Comparison of ENCODE assay signal across 1 cellular context in the genomic region with DNA sequence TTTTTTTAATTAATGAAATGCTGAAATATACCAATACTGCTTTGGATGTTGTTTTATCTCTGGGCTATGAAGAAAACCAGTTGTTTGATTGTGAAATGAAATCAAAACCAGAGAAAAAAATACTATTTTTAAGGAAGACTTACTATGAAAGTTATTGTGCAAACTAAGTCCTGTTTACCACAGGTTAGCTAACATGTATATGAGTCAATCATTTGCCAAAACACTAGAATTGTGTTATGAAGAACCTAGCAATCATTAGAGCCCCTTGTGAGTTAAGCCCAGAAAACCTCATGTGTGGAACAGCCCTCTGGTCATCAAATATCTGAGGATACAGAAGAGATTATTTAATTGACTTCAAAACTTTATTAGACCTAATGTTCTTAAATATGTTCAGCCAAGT.
TF ChIP-seq lines count a peak whose summit lies in the region.

No MANE protein-coding gene starts in this region.

TF ChIP-seq in WTC11, 78 proteins besides CTCF, POLR2A, EP300 and RAD21 (continued from another document):
- TF ChIP-seq, protein P1, sequence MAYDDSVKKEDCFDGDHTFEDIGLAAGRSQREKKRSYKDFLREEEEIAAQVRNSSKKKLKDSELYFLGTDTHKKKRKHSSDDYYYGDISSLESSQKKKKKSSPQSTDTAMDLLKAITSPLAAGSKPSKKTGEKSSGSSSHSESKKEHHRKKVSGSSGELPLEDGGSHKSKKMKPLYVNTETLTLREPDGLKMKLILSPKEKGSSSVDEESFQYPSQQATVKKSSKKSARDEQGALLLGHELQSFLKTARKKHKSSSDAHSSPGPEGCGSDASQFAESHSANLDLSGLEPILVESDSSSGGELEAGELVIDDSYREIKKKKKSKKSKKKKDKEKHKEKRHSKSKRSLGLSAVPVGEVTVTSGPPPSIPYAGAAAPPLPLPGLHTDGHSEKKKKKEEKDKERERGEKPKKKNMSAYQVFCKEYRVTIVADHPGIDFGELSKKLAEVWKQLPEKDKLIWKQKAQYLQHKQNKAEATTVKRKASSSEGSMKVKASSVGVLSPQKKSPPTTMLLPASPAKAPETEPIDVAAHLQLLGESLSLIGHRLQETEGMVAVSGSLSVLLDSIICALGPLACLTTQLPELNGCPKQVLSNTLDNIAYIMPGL (CRISPR knock-in tag; IDR thresholded peaks at IDR 0.05), result no peak
- TF ChIP-seq OVOL2 (CRISPR knock-in tag; IDR thresholded peaks at IDR 0.05; ENCODE audit: borderline replicate concordance), result no peak
- no peak for TF ChIP-seq ZNF416 (CRISPR knock-in tag; IDR thresholded peaks at IDR 0.05)
- TF ChIP-seq, protein P2, sequence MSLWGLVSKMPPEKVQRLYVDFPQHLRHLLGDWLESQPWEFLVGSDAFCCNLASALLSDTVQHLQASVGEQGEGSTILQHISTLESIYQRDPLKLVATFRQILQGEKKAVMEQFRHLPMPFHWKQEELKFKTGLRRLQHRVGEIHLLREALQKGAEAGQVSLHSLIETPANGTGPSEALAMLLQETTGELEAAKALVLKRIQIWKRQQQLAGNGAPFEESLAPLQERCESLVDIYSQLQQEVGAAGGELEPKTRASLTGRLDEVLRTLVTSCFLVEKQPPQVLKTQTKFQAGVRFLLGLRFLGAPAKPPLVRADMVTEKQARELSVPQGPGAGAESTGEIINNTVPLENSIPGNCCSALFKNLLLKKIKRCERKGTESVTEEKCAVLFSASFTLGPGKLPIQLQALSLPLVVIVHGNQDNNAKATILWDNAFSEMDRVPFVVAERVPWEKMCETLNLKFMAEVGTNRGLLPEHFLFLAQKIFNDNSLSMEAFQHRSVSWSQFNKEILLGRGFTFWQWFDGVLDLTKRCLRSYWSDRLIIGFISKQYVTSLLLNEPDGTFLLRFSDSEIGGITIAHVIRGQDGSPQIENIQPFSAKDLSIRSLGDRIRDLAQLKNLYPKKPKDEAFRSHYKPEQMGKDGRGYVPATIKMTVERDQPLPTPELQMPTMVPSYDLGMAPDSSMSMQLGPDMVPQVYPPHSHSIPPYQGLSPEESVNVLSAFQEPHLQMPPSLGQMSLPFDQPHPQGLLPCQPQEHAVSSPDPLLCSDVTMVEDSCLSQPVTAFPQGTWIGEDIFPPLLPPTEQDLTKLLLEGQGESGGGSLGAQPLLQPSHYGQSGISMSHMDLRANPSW (CRISPR knock-in tag; conservative IDR thresholded peaks at IDR 0.05; ENCODE audit: low read depth), result no peak
- no peak for TF ChIP-seq JUN (CRISPR knock-in tag; IDR thresholded peaks at IDR 0.05)
- TF ChIP-seq ELF4 (CRISPR knock-in tag; IDR thresholded peaks at IDR 0.05; ENCODE audit: low read depth), result no peak
- TF ChIP-seq ZNF317 (CRISPR knock-in tag; IDR thresholded peaks at IDR 0.05; ENCODE audit: borderline replicate concordance, low read depth), result no peak
